ENCODE assay signal across 27 cellular contexts in the genomic region with DNA sequence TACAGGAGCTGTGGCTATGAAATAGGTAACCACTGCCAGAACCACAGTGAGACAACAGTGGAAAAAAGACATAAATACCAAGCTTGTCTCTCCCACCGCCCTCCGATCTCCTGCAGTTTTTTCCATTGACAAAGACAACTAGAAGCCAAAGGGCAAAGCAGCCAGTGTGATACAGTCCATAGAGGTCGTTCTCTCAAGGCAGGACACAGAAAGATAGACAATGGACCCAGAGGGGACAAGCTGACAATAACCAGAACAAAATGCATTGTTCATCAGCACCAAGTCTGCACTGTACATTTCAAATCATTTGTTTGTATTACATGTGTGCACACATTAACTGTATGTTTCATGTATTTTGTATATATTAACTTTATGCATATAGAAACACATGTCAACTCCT.
"Had no signal": no experiment of that assay in that cellular context is flagged by ENCODE, and none has a peak within 500 bp of the region (broad histone marks: within the 10 kb centered on the region; RNA-seq: fewer than 3 reads in every experiment).

No MANE protein-coding gene starts in this region.

- H3K27me3 ChIP-seq: ovary, right atrium auricular region, stomach, tibial artery, upper lobe of right lung had no signal

- H3K9me3 ChIP-seq: lower lobe of right lung, ovary, right atrium auricular region, thoracic aorta, tibial artery, upper lobe of right lung had no signal

- H3K4me1 Mint-ChIP-seq: naive thymus-derived CD8-positive, alpha-beta T cell; nephron; stimulated activated naive B cell treated with anti-CD40 and anti-IgM and Interleukin-4, amounts not matched to agents 10 μg/mL and 1 μg/mL and 100 μg/mL, for 72 hours had no signal

- H3K4me1 ChIP-seq: lower lobe of right lung, right atrium auricular region, stomach, upper lobe of right lung had no signal

- H3K4me3 Mint-ChIP-seq: naive thymus-derived CD8-positive, alpha-beta T cell; nephron; stimulated activated naive B cell treated with anti-CD40 and anti-IgM and Interleukin-4, amounts not matched to agents 10 μg/mL and 1 μg/mL and 100 μg/mL, for 72 hours had no signal

- H3K4me3 ChIP-seq: lower lobe of right lung, ovary, right atrium auricular region, skin epidermis, stomach, thoracic aorta, tibial artery, upper lobe of right lung had no signal

- H3K27ac ChIP-seq: lower lobe of right lung, ovary, right atrium auricular region, skin epidermis, stomach, thoracic aorta, tibial artery, upper lobe of right lung had no signal

- H3K36me3 ChIP-seq: lower lobe of right lung, ovary, right atrium auricular region, stomach, thoracic aorta, tibial artery, upper lobe of right lung had no signal

- DNase-seq: hippocampal formation; kidney glomerular epithelial cell; left cardiac atrium; lower lobe of right lung; mammary epithelial cell; mesenchymal stem cell; naive thymus-derived CD8-positive, alpha-beta T cell; ovary; stimulated activated CD4-positive, alpha-beta T cell treated with anti-CD3 and anti-CD28 coated beads, Interleukin-12 subunit alpha, Interleukin-12 subunit beta, amount 100 ng/mL, for 4 hours; stimulated activated CD4-positive, alpha-beta T cell treated with anti-CD3 and anti-CD28 coated beads, Interleukin-15, amount 100 ng/mL, for 24 hours; stimulated activated CD4-positive, alpha-beta T cell treated with anti-CD3 and anti-CD28 coated beads, Interleukin-2, amount 100 ng/mL, for 24 hours; stimulated activated CD4-positive, alpha-beta T cell treated with anti-CD3 and anti-CD28 coated beads, Interleukin-4, amount 100 ng/mL, for 1 hour; stimulated activated naive B cell treated with anti-CD40 and anti-IgM and Interleukin-4, amounts not matched to agents 10 μg/mL and 1 μg/mL and 100 μg/mL, for 72 hours; stimulated activated naive CD8-positive, alpha-beta T cell treated with anti-CD3 and anti-CD28 coated beads, Interleukin-15, Interleukin-2, amounts not matched to agents 100 U/mL and 50 U/mL, for 24 hours; stomach; tibial artery; trophoblast cell; upper lobe of right lung had no signal

- ATAC-seq: left lobe of liver; lower lobe of right lung; naive thymus-derived CD8-positive, alpha-beta T cell; sciatic nerve; stimulated activated naive B cell treated with anti-CD40 and anti-IgM and Interleukin-4, amounts not matched to agents 10 μg/mL and 1 μg/mL and 100 μg/mL, for 72 hours; stimulated activated naive CD8-positive, alpha-beta T cell treated with anti-CD3 and anti-CD28 coated beads, Interleukin-15, Interleukin-2, amounts not matched to agents 100 U/mL and 50 U/mL, for 24 hours; upper lobe of right lung had no signal

- H3K36me3 Mint-ChIP-seq: naive thymus-derived CD8-positive, alpha-beta T cell; stimulated activated naive B cell treated with anti-CD40 and anti-IgM and Interleukin-4, amounts not matched to agents 10 μg/mL and 1 μg/mL and 100 μg/mL, for 72 hours had no signal

- H3K27ac Mint-ChIP-seq: naive thymus-derived CD8-positive, alpha-beta T cell; nephron; progenitor cell of endocrine pancreas; stimulated activated naive B cell treated with anti-CD40 and anti-IgM and Interleukin-4, amounts not matched to agents 10 μg/mL and 1 μg/mL and 100 μg/mL, for 72 hours had no signal

- H3K27me3 Mint-ChIP-seq: naive thymus-derived CD8-positive, alpha-beta T cell; progenitor cell of endocrine pancreas; stimulated activated naive B cell treated with anti-CD40 and anti-IgM and Interleukin-4, amounts not matched to agents 10 μg/mL and 1 μg/mL and 100 μg/mL, for 72 hours had no signal

- FAIRE-seq: keratinocyte, urothelium cell line had no signal
